ENCODE assay signal across 8 cellular contexts in the genomic region with DNA sequence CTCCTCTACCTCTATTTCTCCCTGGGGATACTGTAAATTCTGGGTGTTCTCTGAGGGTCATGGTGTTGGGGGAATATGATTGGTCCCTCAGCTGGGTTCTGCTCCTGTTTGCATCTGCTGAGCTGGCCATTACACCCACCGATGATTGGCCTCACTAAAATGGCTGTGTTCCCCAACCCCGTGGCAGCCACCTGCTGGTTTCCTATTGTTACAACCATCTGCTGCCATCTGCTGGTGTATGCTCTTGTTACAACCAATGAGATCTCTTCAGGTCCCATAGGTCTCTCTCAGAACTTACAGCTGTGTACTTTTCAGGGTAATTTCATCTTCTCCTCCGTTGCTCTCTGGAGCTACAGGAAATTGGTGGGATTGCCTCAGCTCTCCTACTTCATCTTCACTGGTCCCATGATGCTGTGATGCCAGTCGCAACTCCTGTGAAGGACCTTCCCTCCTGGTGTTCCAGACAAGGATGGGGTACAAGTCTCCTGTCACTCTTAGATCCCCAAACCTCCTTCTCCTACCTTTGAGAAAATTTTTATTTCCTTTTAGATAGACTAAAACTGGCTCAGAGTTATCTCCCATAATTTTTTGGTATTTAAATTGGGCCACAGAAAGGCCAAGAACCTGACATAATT.
DNase-seq lines count a peak whose midpoint lies in the region; TF ChIP-seq lines count a peak whose summit lies in the region.

No MANE protein-coding gene starts in this region.

- H2AFZ ChIP-seq in neuronal stem cell (ENCODE audit: low read length): peak overlapping the region; percentile 91

- H3K79me1 ChIP-seq in neuronal stem cell (ENCODE audit: low read depth, low read length): no peaks in the 10 kb centered on the region

- no peak overlapping the region for H3K4ac ChIP-seq in neuronal stem cell (ENCODE audit: low read length)

- H3K36me3 ChIP-seq in H7 (replicated peaks; ENCODE audit: control insufficient read depth, insufficient read depth, low read length): no peaks in the 10 kb centered on the region
- no peaks in the 10 kb centered on the region for H3K36me3 ChIP-seq in neuronal stem cell (replicated peaks in 1 of 2; ENCODE audit: control insufficient read depth in 2 of 2, insufficient read depth in 2 of 2, low read length in 2 of 2)

- H2BK120ac ChIP-seq in neuronal stem cell (ENCODE audit: low read depth, low read length): no peak overlapping the region

- H3K18ac ChIP-seq in neuronal stem cell (ENCODE audit: low read length): no peak overlapping the region

- H3K4me1 ChIP-seq in neuronal stem cell (ENCODE audit: control insufficient read depth in 2 of 2, insufficient read depth in 1 of 2, low read depth in 1 of 2, low read length in 2 of 2): no peaks in the 10 kb centered on the region

- H2BK5ac ChIP-seq in neuronal stem cell (ENCODE audit: low read length): no peak overlapping the region

- in situ Hi-C loops in G401 (cut with HindIII; ENCODE audit: low sequenced_read_pairs): no loop called here

- H4K8ac ChIP-seq in neuronal stem cell (ENCODE audit: low read depth, low read length): no peak overlapping the region

- no peak overlapping the region for H3K27ac ChIP-seq in neuronal stem cell (replicated peaks; ENCODE audit: low read length)

- no peak overlapping the region for H3K23ac ChIP-seq in neuronal stem cell (ENCODE audit: low read depth, low read length, poor library complexity)

- H3K4me2 ChIP-seq in neuronal stem cell (ENCODE audit: insufficient read depth, low read length, poor library complexity, severe bottlenecking): no peak overlapping the region

- H3K9ac ChIP-seq in neuronal stem cell (ENCODE audit: low read depth, low read length, poor library complexity): no peak overlapping the region

- no peak overlapping the region for H2BK12ac ChIP-seq in neuronal stem cell (ENCODE audit: low read length)

- no peak overlapping the region for H2BK15ac ChIP-seq in neuronal stem cell (ENCODE audit: low read length)

- H3K14ac ChIP-seq in neuronal stem cell (ENCODE audit: low read length): no peak overlapping the region

- H3K4me3 ChIP-seq in H7 (ENCODE audit: insufficient read depth, low read depth, low read length) (no peak overlapping the region), LNCaP clone FGC (ENCODE audit: low read depth, low read length) (no peak overlapping the region), fibroblast of the aortic adventitia (ENCODE audit: low read depth, low read length) (no peak overlapping the region), neuronal stem cell (ENCODE audit: low read length in 2 of 2) (no peak overlapping the region)

- TF ChIP-seq CTCF in LNCaP clone FGC (IDR thresholded peaks at IDR 0.05; ENCODE audit: control insufficient read depth, extremely low read depth, insufficient read depth): peak; percentile 89
- peak; percentile 87 for TF ChIP-seq CTCF in fibroblast of the aortic adventitia (IDR thresholded peaks at IDR 0.05; ENCODE audit: insufficient read depth, low read length)

- WGBS in neuronal stem cell (ENCODE audit: extremely low coverage in 2 of 2, insufficient read length in 2 of 2, insufficient replicate concordance in 1 of 2), 2 donors: no CpG with 5 or more reads among the region's 4 CpGs

- no peak overlapping the region for H2AK5ac ChIP-seq in neuronal stem cell (ENCODE audit: low read depth, low read length)

- H3K9me3 ChIP-seq in neuronal stem cell (replicated peaks in 1 of 2; ENCODE audit: control insufficient read depth in 2 of 2, insufficient read depth in 1 of 2, low read depth in 1 of 2, low read length in 2 of 2): no peaks in the 10 kb centered on the region

- peak; percentile 84 for DNase-seq in G401 (ENCODE audit: low spot score)
- DNase-seq in H7: peak; percentile 30
- DNase-seq in LNCaP clone FGC (ENCODE audit: low read depth): peak; percentile 69
- DNase-seq in RPMI7951 (ENCODE audit: low read depth): peak; percentile 74
- DNase-seq in activated T-helper 1 cell treated with Interleukin-2 at 50 U/mL for 16 hours (ENCODE audit: low read depth): peak; percentile 34
- peak; percentile 87 for DNase-seq in fibroblast of the aortic adventitia (ENCODE audit: low read depth)
- DNase-seq in neuronal stem cell (ENCODE audit: low spot score): peak; percentile 59
- peak; percentile 90 for DNase-seq in superior temporal gyrus (ENCODE audit: extremely low spot score)

- H4K91ac ChIP-seq in neuronal stem cell (ENCODE audit: low read depth, low read length, poor library complexity): no peak overlapping the region

- H3K27me3 ChIP-seq in H7 (ENCODE audit: control insufficient read depth, insufficient read depth, low read length) (no peaks in the 10 kb centered on the region), neuronal stem cell (ENCODE audit: control insufficient read depth in 3 of 3, insufficient read depth in 3 of 3, low read depth in 1 of 3, low read length in 3 of 3) (no peaks in the 10 kb centered on the region)

Comparison
In these comparisons a context has a peak if more than half of its experiments do, and no peak if none do; other contexts are left out.
1. DNase-seq: peak in every context shown above with its lines; median percentile 90 in superior temporal gyrus; 87 in fibroblast of the aortic adventitia; 84 in G401; 74 in RPMI7951; 69 in LNCaP clone FGC; 59 in neuronal stem cell; 34 in activated T-helper 1 cell treated with Interleukin-2 at 50 U/mL for 16 hours; 30 in H7.